In the genomic region with DNA sequence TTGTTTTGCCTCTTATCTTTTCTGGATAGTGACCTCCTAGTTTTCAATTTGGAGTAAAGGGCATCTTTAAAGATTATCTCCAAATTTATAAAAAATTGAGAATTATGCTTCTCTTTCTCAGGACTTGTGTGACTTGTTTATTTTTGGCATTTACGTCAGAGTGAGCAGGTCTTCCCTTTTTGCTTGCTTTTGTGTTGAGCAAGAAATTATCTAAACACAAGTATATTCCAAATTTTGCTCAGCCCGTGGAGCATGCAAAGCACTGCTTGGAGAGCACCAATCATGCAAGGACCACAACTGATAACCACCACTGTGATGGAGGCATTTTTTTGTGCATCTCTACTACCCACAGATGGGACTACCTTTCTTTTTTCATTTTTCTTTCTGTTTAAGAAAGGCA, we compare ENCODE assay signal across 17 cellular contexts. TPM values are rescaled to one million over a fixed set of nuclear protein-coding genes. Genes with fewer than 3 reads are reported as not detected.
A peak's percentile ranks its signal among the peaks of the same experiment; 100 is the strongest.
DNase-seq lines count a peak whose midpoint lies in the region; ATAC-seq and TF ChIP-seq lines count a peak whose summit lies in the region.
"Had no signal": no experiment of that assay in that cellular context is flagged by ENCODE, and none has a peak within 500 bp of the region (broad histone marks: within the 10 kb centered on the region; RNA-seq: fewer than 3 reads in every experiment).

No MANE protein-coding gene starts in this region.

- no peak overlapping the region for H3K27ac ChIP-seq in adrenal gland
- H3K27ac ChIP-seq: BLaER1, HL-60 had no signal

- no peaks in the 10 kb centered on the region for H3K27me3 ChIP-seq in adrenal gland
- H3K27me3 ChIP-seq: BLaER1 had no signal

- peak overlapping the region; percentile 9 for H3K27ac Mint-ChIP-seq in activated naive CD4-positive, alpha-beta T cell treated with anti-CD3 and anti-CD28 coated beads, Interleukin-2, amount 50 U/mL, for 24 hours
- peak overlapping the region; percentile 49 for H3K27ac Mint-ChIP-seq in stimulated activated memory B cell treated with anti-CD40 and anti-IgM and Interleukin-4, amounts not matched to agents 10 μg/mL and 1 μg/mL and 100 μg/mL, for 72 hours
- H3K27ac Mint-ChIP-seq: CD8-positive, alpha-beta memory T cell; HFFc6 had no signal

- H3K27me3 Mint-ChIP-seq in activated naive CD4-positive, alpha-beta T cell treated with anti-CD3 and anti-CD28 coated beads, Interleukin-2, amount 50 U/mL, for 24 hours: no peaks in the 10 kb centered on the region
- H3K27me3 Mint-ChIP-seq in stimulated activated memory B cell treated with anti-CD40 and anti-IgM and Interleukin-4, amounts not matched to agents 10 μg/mL and 1 μg/mL and 100 μg/mL, for 72 hours: no peaks in the 10 kb centered on the region

- no peaks in the 10 kb centered on the region for H3K9me3 ChIP-seq in adrenal gland (replicated peaks in 1 of 3)
- H3K9me3 ChIP-seq: BLaER1, Caco-2 had no signal

- intact Hi-C loops in adrenal gland (cut with DNase I): no loop called here

- H3K36me3 ChIP-seq in adrenal gland (replicated peaks in 1 of 2): no peaks in the 10 kb centered on the region

- DNase-seq in activated naive CD4-positive, alpha-beta T cell treated with anti-CD3 and anti-CD28 coated beads, Interleukin-2, amount 50 U/mL, for 16 hours: no peak
- DNase-seq in fibroblast of gingiva (ENCODE audit: low read depth) (peak; percentile 13), left lobe of liver (ENCODE audit: low spot score) (no peak), DMS114 treated with DMSO at 0.1 percent for 48 hours (lab: John Stamatoyannopoulos, UW; ENCODE audit: unreplicated experiment) (no peak), adrenal gland (no peak)
- DNase-seq in activated CD4-positive, CD25-positive, alpha-beta regulatory T cell treated with anti-CD3 and anti-CD28 coated beads, Interleukin-2, amount 50 U/mL, for 72 hours: no peak
- DNase-seq: 8988T; AML-193; Caco-2; CD8-positive, alpha-beta memory T cell; HCEC 1CT; HFFc6 had no signal

- H3K4me1 ChIP-seq in adrenal gland (replicated peaks in 1 of 2): peaks cover 0 to 10% of the 10 kb centered on the region in 2 donors
- H3K4me1 ChIP-seq: Caco-2 had no signal

- no peak overlapping the region for H3K4me3 ChIP-seq in adrenal gland
- H3K4me3 ChIP-seq: BLaER1, GM12878 had no signal

- no peak overlapping the region for H3K4me3 Mint-ChIP-seq in activated naive CD4-positive, alpha-beta T cell treated with anti-CD3 and anti-CD28 coated beads, Interleukin-2, amount 50 U/mL, for 24 hours
- no peak overlapping the region for H3K4me3 Mint-ChIP-seq in stimulated activated memory B cell treated with anti-CD40 and anti-IgM and Interleukin-4, amounts not matched to agents 10 μg/mL and 1 μg/mL and 100 μg/mL, for 72 hours
- H3K4me3 Mint-ChIP-seq: HFFc6 had no signal

- 33 to 65% (median 49%) methylated on average over 2 of the region's 2 CpGs for WGBS in adrenal gland, 4 donors

- peaks cover 7% of the 10 kb centered on the region for H3K9me3 Mint-ChIP-seq in activated naive CD4-positive, alpha-beta T cell treated with anti-CD3 and anti-CD28 coated beads, Interleukin-2, amount 50 U/mL, for 24 hours
- H3K9me3 Mint-ChIP-seq in stimulated activated memory B cell treated with anti-CD40 and anti-IgM and Interleukin-4, amounts not matched to agents 10 μg/mL and 1 μg/mL and 100 μg/mL, for 72 hours: no peaks in the 10 kb centered on the region
- H3K9me3 Mint-ChIP-seq: CD8-positive, alpha-beta memory T cell; HFFc6 had no signal

- ATAC-seq in left lobe of liver: peak; percentile 84
- no peak for ATAC-seq in stimulated activated memory B cell treated with anti-CD40 and anti-IgM and Interleukin-4, amounts not matched to agents 10 μg/mL and 1 μg/mL and 100 μg/mL, for 72 hours

- no peak for TF ChIP-seq CTCF in adrenal gland (IDR thresholded peaks at IDR 0.05)

- TF ChIP-seq POLR2A in adrenal gland (IDR thresholded peaks at IDR 0.05): no peak

- peaks cover 73% of the 10 kb centered on the region for H3K4me1 Mint-ChIP-seq in activated naive CD4-positive, alpha-beta T cell treated with anti-CD3 and anti-CD28 coated beads, Interleukin-2, amount 50 U/mL, for 24 hours
- peaks cover 48% of the 10 kb centered on the region for H3K4me1 Mint-ChIP-seq in stimulated activated memory B cell treated with anti-CD40 and anti-IgM and Interleukin-4, amounts not matched to agents 10 μg/mL and 1 μg/mL and 100 μg/mL, for 72 hours

- peaks cover 35% of the 10 kb centered on the region for H3K36me3 Mint-ChIP-seq in activated naive CD4-positive, alpha-beta T cell treated with anti-CD3 and anti-CD28 coated beads, Interleukin-2, amount 50 U/mL, for 24 hours
- H3K36me3 Mint-ChIP-seq in stimulated activated memory B cell treated with anti-CD40 and anti-IgM and Interleukin-4, amounts not matched to agents 10 μg/mL and 1 μg/mL and 100 μg/mL, for 72 hours: peaks cover 52% of the 10 kb centered on the region

RNA-seq across cellular contexts. Expression of a gene that starts 7.1 kb away (rescaled TPM):
- total RNA-seq in left lobe of liver (14.9 TPM), adrenal gland (10 to 100 TPM; 19.2 to 38.2 (median 23.1) TPM)
- 10 to 100 TPM in 2 of 3 donors, 1 to 10 TPM in 1; 9.5 to 16.5 (median 10.7) TPM for polyA plus RNA-seq in adrenal gland
